1 cellular context compared by ENCODE assay signal in the genomic region with DNA sequence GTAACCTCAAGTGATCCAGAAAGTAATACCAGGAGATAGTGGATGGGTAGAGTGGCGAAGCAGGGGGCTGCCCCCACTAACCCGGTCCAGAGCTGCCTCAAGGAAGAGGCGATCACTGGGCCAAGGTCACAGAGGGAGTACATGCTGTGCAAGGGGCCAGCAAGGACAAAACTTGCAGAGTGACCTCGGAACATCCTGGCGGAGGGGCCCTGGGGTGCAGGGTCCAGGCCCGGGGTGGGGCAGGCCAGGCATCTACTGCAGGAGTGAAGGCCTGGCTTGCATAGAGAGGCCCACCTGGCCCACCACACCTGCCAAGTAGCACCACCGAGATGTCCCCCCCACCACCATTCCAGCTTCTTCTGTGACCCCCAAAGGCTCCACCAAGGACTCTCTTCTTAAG.
TF ChIP-seq lines count a peak whose summit lies in the region.

No MANE protein-coding gene starts in this region.

TF ChIP-seq in HepG2, 621 proteins besides CTCF, POLR2A, EP300 and RAD21:
- TF ChIP-seq HNF4A (CRISPR knock-in tag; IDR thresholded peaks at IDR 0.05), result peak; percentile 53; the same call in 1 of the 2 replicates
- TF ChIP-seq, protein P1, sequence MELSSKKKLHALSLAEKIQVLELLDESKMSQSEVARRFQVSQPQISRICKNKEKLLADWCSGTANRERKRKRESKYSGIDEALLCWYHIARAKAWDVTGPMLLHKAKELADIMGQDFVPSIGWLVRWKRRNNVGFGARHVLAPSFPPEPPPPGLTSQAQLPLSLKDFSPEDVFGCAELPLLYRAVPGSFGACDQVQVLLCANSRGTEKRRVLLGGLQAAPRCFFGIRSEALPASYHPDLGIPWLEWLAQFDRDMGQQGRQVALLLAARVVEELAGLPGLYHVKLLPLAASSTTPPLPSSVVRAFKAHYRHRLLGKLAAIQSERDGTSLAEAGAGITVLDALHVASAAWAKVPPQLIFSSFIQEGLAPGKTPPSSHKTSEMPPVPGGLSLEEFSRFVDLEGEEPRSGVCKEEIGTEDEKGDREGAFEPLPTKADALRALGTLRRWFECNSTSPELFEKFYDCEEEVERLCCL (CRISPR knock-in tag; IDR thresholded peaks at IDR 0.05; ENCODE audit: borderline replicate concordance), result no peak
